14 cellular contexts compared by ENCODE assay signal in genomic region chr19:10737680-10738079, GRCh38. TPM values are rescaled to one million over a fixed set of nuclear protein-coding genes. Genes with fewer than 3 reads are reported as not detected.
DNase-seq lines count a peak whose midpoint lies in the region; ATAC-seq and TF ChIP-seq lines count a peak whose summit lies in the region.
"Had no signal": no experiment of that assay in that cellular context is flagged by ENCODE, and none has a peak within 500 bp of the region (broad histone marks: within the 10 kb centered on the region; RNA-seq: fewer than 3 reads in every experiment).

No MANE protein-coding gene starts in this region.

- H3K9me3 ChIP-seq in heart right ventricle (peaks cover 0 to 14% (median 0%) of the 10 kb centered on the region in 11 donors), right atrium auricular region (no peaks in the 10 kb centered on the region), upper lobe of right lung (no peaks in the 10 kb centered on the region)

- TF ChIP-seq CTCF in heart right ventricle (IDR thresholded peaks at IDR 0.05) (no peak), right atrium auricular region (IDR thresholded peaks at IDR 0.05) (no peak), chondrocyte (IDR thresholded peaks at IDR 0.05) (no peak), upper lobe of right lung (IDR thresholded peaks at IDR 0.05) (no peak)

- ATAC-seq in heart right ventricle = peak in 2 of 8 donors; percentile 9 to 33
- no peak for ATAC-seq in naive thymus-derived CD8-positive, alpha-beta T cell
- ATAC-seq in upper lobe of right lung = peak; percentile 2
- ATAC-seq in left colon = no peak

- H3K36me3 ChIP-seq in heart right ventricle (peaks cover 0 to 8% (median 0%) of the 10 kb centered on the region in 9 donors), right atrium auricular region (no peaks in the 10 kb centered on the region), upper lobe of right lung (no peaks in the 10 kb centered on the region)

- no peak overlapping the region for H3K4me3 ChIP-seq in heart right ventricle
- no peak overlapping the region for H3K4me3 ChIP-seq in right atrium auricular region
- H3K4me3 ChIP-seq in upper lobe of right lung = no peak overlapping the region

- H3K27ac ChIP-seq in heart right ventricle (peak overlapping the region in 7 of 10 donors; percentile 0 to 58 (median 35)), right atrium auricular region (peak overlapping the region in 1 of 2 donors; percentile 52), upper lobe of right lung (peak overlapping the region; percentile 74)
- H3K27ac ChIP-seq: HL-60 had no signal

- H3K36me3 Mint-ChIP-seq in chondrocyte (ENCODE audit: low read depth) = peaks cover 7% of the 10 kb centered on the region
- peaks cover 0 to 36% (median 11%) of the 10 kb centered on the region in 3 donors for H3K36me3 Mint-ChIP-seq in naive thymus-derived CD8-positive, alpha-beta T cell

- H3K4me1 Mint-ChIP-seq in chondrocyte (ENCODE audit: low read depth) = peaks cover 31% of the 10 kb centered on the region
- H3K4me1 Mint-ChIP-seq in naive thymus-derived CD8-positive, alpha-beta T cell = peaks cover 21 to 65% (median 54%) of the 10 kb centered on the region in 4 donors

- H3K27me3 ChIP-seq in heart right ventricle = no peaks in the 10 kb centered on the region
- no peaks in the 10 kb centered on the region for H3K27me3 ChIP-seq in right atrium auricular region
- H3K27me3 ChIP-seq in upper lobe of right lung = no peaks in the 10 kb centered on the region

- POLR2A ChIA-PET in naive thymus-derived CD8-positive, alpha-beta T cell (lab: Charles Lee) = no interaction called here

- WGBS in heart right ventricle, 2 donors = 95 to 97% methylated on average over 8 of the region's 8 CpGs

- peak overlapping the region; percentile 74 for H3K27ac Mint-ChIP-seq in chondrocyte (ENCODE audit: unreplicated experiment)
- H3K27ac Mint-ChIP-seq in naive thymus-derived CD8-positive, alpha-beta T cell = peak overlapping the region in 7 of 10 donors; percentile 34 to 80 (median 66)
- H3K27ac Mint-ChIP-seq: activated naive CD8-positive, alpha-beta T cell treated with anti-CD3 and anti-CD28 coated beads for 36 hours had no signal

- H3K27me3 Mint-ChIP-seq in chondrocyte (ENCODE audit: low read depth) = no peaks in the 10 kb centered on the region
- no peaks in the 10 kb centered on the region for H3K27me3 Mint-ChIP-seq in naive thymus-derived CD8-positive, alpha-beta T cell
- H3K27me3 Mint-ChIP-seq: activated naive CD8-positive, alpha-beta T cell treated with anti-CD3 and anti-CD28 coated beads for 36 hours had no signal

- intact Hi-C loops in heart right ventricle (cut with DNase I) (no loop called here), upper lobe of right lung (cut with DNase I) (no loop called here), left colon (cut with DNase I, micrococcal nuclease) (no loop called here)

- H3K4me3 Mint-ChIP-seq in chondrocyte (ENCODE audit: unreplicated experiment) = no peak overlapping the region
- no peak overlapping the region for H3K4me3 Mint-ChIP-seq in naive thymus-derived CD8-positive, alpha-beta T cell
- H3K4me3 Mint-ChIP-seq: activated naive CD8-positive, alpha-beta T cell treated with anti-CD3 and anti-CD28 coated beads for 36 hours; T-helper 1 cell treated with Interleukin-12 subunit alpha and Interleukin-12 subunit beta and Interleukin-4 antibody, amounts not matched to agents 30 μg/mL and 1 μg/mL, for 36 hours had no signal

- DNase-seq in heart right ventricle (no peak), right atrium auricular region (ENCODE audit: low spot score) (no peak), chondrocyte (ENCODE audit: low spot score) (no peak), upper lobe of right lung (no peak), NCI-H526 treated with DMSO at 0.1 percent for 48 hours (lab: John Stamatoyannopoulos, UW) (no peak), left colon (no peak), GM19238 (ENCODE audit: insufficient read length, low spot score) (no peak)
- DNase-seq in naive thymus-derived CD8-positive, alpha-beta T cell = peak in 1 of 10 donors; percentile 60
- DNase-seq: activated naive CD8-positive, alpha-beta T cell treated with anti-CD3 and anti-CD28 coated beads for 36 hours; effector memory CD4-positive, alpha-beta T cell; KG1; NCI-H1105 had no signal

- peaks cover 7% of the 10 kb centered on the region for H3K9me3 Mint-ChIP-seq in chondrocyte (ENCODE audit: low read depth)
- H3K9me3 Mint-ChIP-seq in naive thymus-derived CD8-positive, alpha-beta T cell = peaks cover 0 to 5% (median 0%) of the 10 kb centered on the region in 9 donors

- H3K4me1 ChIP-seq in heart right ventricle = peaks cover 4 to 79% (median 43%) of the 10 kb centered on the region in 9 donors
- H3K4me1 ChIP-seq in right atrium auricular region = peaks cover 0 to 39% of the 10 kb centered on the region in 2 donors
- H3K4me1 ChIP-seq in upper lobe of right lung = peaks cover 45% of the 10 kb centered on the region

RNA-seq across cellular contexts. Expression of gene DNM2, which starts 19.8 kb away (rescaled TPM):
- total RNA-seq in heart right ventricle (100 to 1,000 TPM; 118 to 206 (median 135) TPM), right atrium auricular region (100 to 1,000 TPM; 111 to 144 TPM), chondrocyte (106 to 125 TPM (median 116 TPM) in 3 replicates), upper lobe of right lung (280 TPM), left colon (100 to 1,000 TPM; 446 to 618 TPM)
- 100 to 1,000 TPM in 1 of 2 donors, 10 to 100 TPM in 1; 78.9 to 110 TPM for polyA plus RNA-seq in heart right ventricle
- total RNA-seq in naive thymus-derived CD8-positive, alpha-beta T cell = 100 to 1,000 TPM; 267 to 270 TPM
- polyA plus RNA-seq in naive thymus-derived CD8-positive, alpha-beta T cell = 10 to 100 TPM; 45.0 to 91.4 (median 60.9) TPM

RNA-seq across cellular contexts. Expression of gene QTRT1, which starts 36.4 kb away (rescaled TPM):
- 10 to 100 TPM; 24.3 to 33.1 (median 26.5) TPM for total RNA-seq in heart right ventricle
- 10 to 100 TPM; 43.6 to 92.3 TPM for polyA plus RNA-seq in heart right ventricle
- 10 to 100 TPM; 15.2 to 15.8 TPM for total RNA-seq in right atrium auricular region
- 28.2 to 50.2 TPM (median 33.7 TPM) in 3 replicates for total RNA-seq in chondrocyte
- total RNA-seq in naive thymus-derived CD8-positive, alpha-beta T cell = 10 to 100 TPM; 54.7 to 62.3 TPM
- 10 to 100 TPM; 33.5 to 41.0 (median 36.6) TPM for polyA plus RNA-seq in naive thymus-derived CD8-positive, alpha-beta T cell
- 30.3 TPM for total RNA-seq in upper lobe of right lung
- 10 to 100 TPM; 76.9 to 78.6 TPM for total RNA-seq in left colon
